Comparison of ENCODE assay signal across 31 cellular contexts in genomic region chr5:51678335-51678734, GRCh38.
"Had no signal": no experiment of that assay in that cellular context is flagged by ENCODE, and none has a peak within 500 bp of the region (broad histone marks: within the 10 kb centered on the region; RNA-seq: fewer than 3 reads in every experiment).

No MANE protein-coding gene starts in this region.

- H3K27me3 ChIP-seq: body of pancreas, esophagus muscularis mucosa, gastroesophageal sphincter, heart right ventricle, hepatocyte had no signal

- H3K36me3 ChIP-seq: esophagus muscularis mucosa, gastroesophageal sphincter, heart right ventricle had no signal

- DNase-seq: activated CD4-positive, alpha-beta memory T cell treated with anti-CD3 and anti-CD28 coated beads, Interleukin-2, amount 10 ng/mL, durations not matched to agents 7 days and 5 days; activated CD4-positive, alpha-beta T cell treated with anti-CD3 and anti-CD28 coated beads for 36 hours; activated CD4-positive, alpha-beta T cell treated with anti-CD3 and anti-CD28 coated beads, Interleukin-2, amount 10 ng/mL, durations not matched to agents 24 days and 14 days; activated CD4-positive, CD25-positive, alpha-beta regulatory T cell; activated CD4-positive, CD25-positive, alpha-beta regulatory T cell treated with anti-CD3 and anti-CD28 coated beads, Interleukin-2, amount 50 U/mL, for 72 hours; activated CD8-positive, alpha-beta memory T cell treated with anti-CD3 and anti-CD28 coated beads, Interleukin-2, amount 50 U/mL, for 48 hours; activated effector memory CD4-positive, alpha-beta T cell treated with Interleukin-2 at 50 U/mL for 16 hours; activated gamma-delta T cell treated with Interleukin-2 at 50 U/mL for 16 hours; activated naive CD4-positive, alpha-beta T cell treated with anti-CD3 and anti-CD28 coated beads, Interleukin-2, amount 50 U/mL, for 16 hours; activated naive CD4-positive, alpha-beta T cell treated with Interleukin-2 at 50 U/mL for 16 hours; activated T-cell treated with anti-CD3 and anti-CD28 coated beads for 4 hours; activated T-cell treated with anti-CD3 and anti-CD28 coated beads, Interleukin-2, amount 50 U/mL, for 24 hours; activated T-cell treated with anti-CD3 and anti-CD28 coated beads, Interleukin-2, amount 50 U/mL, for 72 hours; amygdala; aorta; body of pancreas; caudate nucleus; cortex of kidney; effector memory CD4-positive, alpha-beta T cell; endodermal cell; erythroblast; foreskin melanocyte; heart right ventricle; T-helper 1 cell; T-helper 17 cell; T1000 had no signal

- H3K27ac Mint-ChIP-seq: activated CD4-positive, alpha-beta memory T cell treated with anti-CD3 and anti-CD28 coated beads, Interleukin-2, amount 10 ng/mL, durations not matched to agents 7 days and 5 days; activated CD4-positive, alpha-beta T cell treated with anti-CD3 and anti-CD28 coated beads for 36 hours; activated CD4-positive, alpha-beta T cell treated with anti-CD3 and anti-CD28 coated beads, Interleukin-2, amount 10 ng/mL, durations not matched to agents 24 days and 14 days; activated naive CD8-positive, alpha-beta T cell; activated T-cell treated with anti-CD3 and anti-CD28 coated beads, Interleukin-2, amount 50 U/mL, for 24 hours; activated T-cell treated with anti-CD3 and anti-CD28 coated beads, Interleukin-2, amount 50 U/mL, for 72 hours; endodermal cell; T-helper 17 cell; T-helper 2 cell treated with Interferon-gamma antibody and Interleukin-4, amounts not matched to agents 5 μg/mL and 100 μg/mL, for 36 hours had no signal

- H3K36me3 Mint-ChIP-seq: activated naive CD8-positive, alpha-beta T cell had no signal

- H3K27me3 Mint-ChIP-seq: activated CD4-positive, alpha-beta memory T cell treated with anti-CD3 and anti-CD28 coated beads, Interleukin-2, amount 10 ng/mL, durations not matched to agents 7 days and 5 days; activated CD4-positive, alpha-beta T cell treated with anti-CD3 and anti-CD28 coated beads for 36 hours; activated CD4-positive, alpha-beta T cell treated with anti-CD3 and anti-CD28 coated beads, Interleukin-2, amount 10 ng/mL, durations not matched to agents 24 days and 14 days; activated naive CD8-positive, alpha-beta T cell; activated T-cell treated with anti-CD3 and anti-CD28 coated beads, Interleukin-2, amount 50 U/mL, for 24 hours; T-helper 17 cell had no signal

- H3K4me3 Mint-ChIP-seq: activated CD4-positive, alpha-beta memory T cell treated with anti-CD3 and anti-CD28 coated beads, Interleukin-2, amount 10 ng/mL, durations not matched to agents 7 days and 5 days; activated CD4-positive, alpha-beta T cell treated with anti-CD3 and anti-CD28 coated beads for 36 hours; activated CD4-positive, alpha-beta T cell treated with anti-CD3 and anti-CD28 coated beads, Interleukin-2, amount 10 ng/mL, durations not matched to agents 24 days and 14 days; activated naive CD8-positive, alpha-beta T cell; activated T-cell treated with anti-CD3 and anti-CD28 coated beads, Interleukin-2, amount 50 U/mL, for 24 hours; activated T-cell treated with anti-CD3 and anti-CD28 coated beads, Interleukin-2, amount 50 U/mL, for 72 hours; endodermal cell; T-helper 17 cell; T-helper 2 cell treated with Interferon-gamma antibody and Interleukin-4, amounts not matched to agents 5 μg/mL and 100 μg/mL, for 36 hours had no signal

- H3K9me3 ChIP-seq: body of pancreas, esophagus muscularis mucosa, gastroesophageal sphincter had no signal

- H3K4me1 ChIP-seq: body of pancreas, esophagus muscularis mucosa, gastroesophageal sphincter, heart right ventricle had no signal

- H3K4me1 Mint-ChIP-seq: activated CD4-positive, alpha-beta memory T cell treated with anti-CD3 and anti-CD28 coated beads, Interleukin-2, amount 10 ng/mL, durations not matched to agents 7 days and 5 days; activated CD4-positive, alpha-beta T cell treated with anti-CD3 and anti-CD28 coated beads for 36 hours; activated CD4-positive, alpha-beta T cell treated with anti-CD3 and anti-CD28 coated beads, Interleukin-2, amount 10 ng/mL, durations not matched to agents 24 days and 14 days; endodermal cell; T-helper 17 cell had no signal

- H3K4me3 ChIP-seq: body of pancreas, esophagus muscularis mucosa, gastroesophageal sphincter, heart right ventricle, hepatocyte had no signal
